In the genomic region with DNA sequence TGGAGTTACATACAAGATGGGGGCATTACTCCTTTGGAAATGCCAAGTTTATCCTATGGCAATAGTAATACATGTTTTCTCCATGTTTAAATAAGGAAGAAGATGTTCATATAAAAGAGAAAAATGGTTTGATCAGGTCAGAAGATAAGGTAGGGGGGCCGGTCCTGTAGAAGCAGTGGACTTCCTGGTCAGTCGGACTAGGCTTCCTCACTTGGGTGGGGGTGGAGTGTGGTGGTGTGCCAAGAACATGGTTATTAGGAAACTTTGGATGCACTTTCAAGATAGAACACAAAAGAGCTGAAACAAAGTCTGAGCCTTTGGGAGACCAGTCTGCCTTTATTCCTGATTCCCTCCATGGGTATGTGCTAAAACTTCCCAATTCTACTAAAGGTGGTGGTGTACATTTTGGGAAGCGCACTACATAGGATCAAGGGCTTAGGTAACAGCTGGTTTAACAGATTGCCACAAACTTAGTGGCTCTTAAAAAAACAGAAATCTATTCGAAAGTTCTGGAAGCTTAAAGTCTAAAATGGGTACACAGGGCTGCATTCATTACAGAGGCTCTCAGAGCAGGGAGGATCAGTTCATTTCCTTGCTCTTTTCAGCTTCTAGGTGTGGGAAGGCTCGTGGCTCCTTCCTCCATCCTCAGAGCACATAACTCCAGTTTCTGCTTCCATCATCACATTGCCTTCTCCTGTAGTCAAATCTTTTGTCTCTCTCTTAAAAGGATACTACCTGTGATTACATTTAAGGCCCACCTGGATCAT, we compare ENCODE assay signal across 18 cellular contexts.
DNase-seq lines count a peak whose midpoint lies in the region; ATAC-seq, FAIRE-seq and TF ChIP-seq lines count a peak whose summit lies in the region.
"Had no signal": no experiment of that assay in that cellular context is flagged by ENCODE, and none has a peak within 500 bp of the region (broad histone marks: within the 10 kb centered on the region; RNA-seq: fewer than 3 reads in every experiment).

No MANE protein-coding gene starts in this region.

- H3K4me1 ChIP-seq in GM23248 (ENCODE audit: insufficient read depth) (no peaks in the 10 kb centered on the region), ovary (ENCODE audit: insufficient read depth) (no peaks in the 10 kb centered on the region)

- no peak overlapping the region for H3K9ac ChIP-seq in GM23248

- 77 to 79% methylated on average over 5 of the region's 5 CpGs for WGBS in GM23248 (ENCODE audit: low coverage in 1 of 2, low lambda C conversion rate in 2 of 2, missing lambda C conversion rate in 2 of 2), 2 experiments
- 53 to 55% (median 55%) methylated on average over 5 of the region's 5 CpGs for whole genome bisulfite sequencing in ovary, 3 donors

- in situ Hi-C loops in GM23248 (cut with MboI), result no loop called here

- H3F3A ChIP-seq in GM23248 (ENCODE audit: insufficient read depth), result peaks cover 17% of the 10 kb centered on the region; the same call in 1 of the 2 replicates

- no peaks in the 10 kb centered on the region for H3K9me2 ChIP-seq in GM23248 (ENCODE audit: insufficient read depth)

- H3K4me2 ChIP-seq in GM23248 (ENCODE audit: unreplicated experiment), result no peak overlapping the region

- no peaks in the 10 kb centered on the region for H3K27me3 ChIP-seq in GM23248 (replicated peaks; ENCODE audit: insufficient read depth)
- no peaks in the 10 kb centered on the region for H3K27me3 ChIP-seq in bronchial epithelial cell (ENCODE audit: control insufficient read depth, insufficient read depth, low read length)
- H3K27me3 ChIP-seq in ovary, result no peaks in the 10 kb centered on the region

- ATAC-seq in left cardiac atrium (peak; percentile 59 to 67), HG02759 (IDR thresholded peaks at IDR 0.05; ENCODE audit: unreplicated experiment) (no peak), GM21447 (IDR thresholded peaks at IDR 0.05; ENCODE audit: unreplicated experiment) (no peak)
- ATAC-seq: PC-3 had no signal

- TF ChIP-seq POLR2A in ovary (IDR thresholded peaks at IDR 0.05), result no peak

- H3K4me3 ChIP-seq in GM23248, result no peak overlapping the region
- H3K4me3 ChIP-seq in bronchial epithelial cell (ENCODE audit: low read depth, low read length), result no peak overlapping the region
- H3K4me3 ChIP-seq in ovary, result no peak overlapping the region

- no peaks in the 10 kb centered on the region for H4K20me1 ChIP-seq in GM23248 (ENCODE audit: insufficient read depth)

- no peak overlapping the region for H2AFZ ChIP-seq in GM23248

- TF ChIP-seq CTCF in bronchial epithelial cell (IDR thresholded peaks at IDR 0.05; ENCODE audit: insufficient read depth, low read length, severe bottlenecking) (no peak), ovary (IDR thresholded peaks at IDR 0.05) (no peak)

- peak; percentile 13 for FAIRE-seq in bronchial epithelial cell (lab: Jason Lieb, UNC)

- H3K27ac ChIP-seq in GM23248 (no peak overlapping the region), ovary (no peak overlapping the region)
- H3K27ac ChIP-seq: HL-60 had no signal

- TF ChIP-seq EP300 in ovary (IDR thresholded peaks at IDR 0.05), result no peak

- DNase-seq in GM23248, result peak; percentile 16
- no peak for DNase-seq in bronchial epithelial cell (ENCODE audit: low read depth)
- peak; percentile 54 for DNase-seq in left cardiac atrium
- DNase-seq in ovary, result peak in 4 of 5 donors; percentile 29 to 66 (median 39)
- no peak for DNase-seq in D341Med (ENCODE audit: low spot score)
- no peak for DNase-seq in HPDE6-E6E7 (ENCODE audit: extremely low spot score)
- DNase-seq: activated B cell treated with CpG ODN at 0.5 μM for 24 hours; activated naive CD8-positive, alpha-beta T cell treated with anti-CD3 and anti-CD28 coated beads, Interleukin-2, amount 10 ng/mL, durations not matched to agents 7 days and 5 days; AML-193; DMS79 treated with DMSO at 0.1 percent for 48 hours; HFFc6; mesendoderm; NCI-H187; PC-3; substantia nigra had no signal

- intact Hi-C loops in left cardiac atrium (cut with DNase I), result no loop called here
- intact Hi-C loops in ovary (cut with DNase I), result no loop called here

- H3K9me3 ChIP-seq in GM23248 (ENCODE audit: low read depth) (no peaks in the 10 kb centered on the region), ovary (no peaks in the 10 kb centered on the region)

- peaks cover 6% of the 10 kb centered on the region; the same call in 1 of the 2 replicates for H3K79me2 ChIP-seq in GM23248 (ENCODE audit: insufficient read depth)

- H3K36me3 ChIP-seq in GM23248 (ENCODE audit: low read depth) (peaks cover 50% of the 10 kb centered on the region), bronchial epithelial cell (ENCODE audit: control insufficient read depth, insufficient read depth, low read length) (peaks cover 29% of the 10 kb centered on the region), ovary (no peaks in the 10 kb centered on the region)

Comparison
In these comparisons a context has a peak if more than half of its experiments do, and no peak if none do; other contexts are left out.
1. DNase-seq: peak in GM23248 (single experiment), left cardiac atrium (single experiment) and ovary (4 of 5); none in bronchial epithelial cell (single experiment), D341Med (single experiment) and HPDE6-E6E7 (single experiment).
2. ATAC-seq: peak in left cardiac atrium (2 of 2); none in HG02759 (single experiment) and GM21447 (single experiment).